ENCODE assay signal across 1 cellular context in the genomic region with DNA sequence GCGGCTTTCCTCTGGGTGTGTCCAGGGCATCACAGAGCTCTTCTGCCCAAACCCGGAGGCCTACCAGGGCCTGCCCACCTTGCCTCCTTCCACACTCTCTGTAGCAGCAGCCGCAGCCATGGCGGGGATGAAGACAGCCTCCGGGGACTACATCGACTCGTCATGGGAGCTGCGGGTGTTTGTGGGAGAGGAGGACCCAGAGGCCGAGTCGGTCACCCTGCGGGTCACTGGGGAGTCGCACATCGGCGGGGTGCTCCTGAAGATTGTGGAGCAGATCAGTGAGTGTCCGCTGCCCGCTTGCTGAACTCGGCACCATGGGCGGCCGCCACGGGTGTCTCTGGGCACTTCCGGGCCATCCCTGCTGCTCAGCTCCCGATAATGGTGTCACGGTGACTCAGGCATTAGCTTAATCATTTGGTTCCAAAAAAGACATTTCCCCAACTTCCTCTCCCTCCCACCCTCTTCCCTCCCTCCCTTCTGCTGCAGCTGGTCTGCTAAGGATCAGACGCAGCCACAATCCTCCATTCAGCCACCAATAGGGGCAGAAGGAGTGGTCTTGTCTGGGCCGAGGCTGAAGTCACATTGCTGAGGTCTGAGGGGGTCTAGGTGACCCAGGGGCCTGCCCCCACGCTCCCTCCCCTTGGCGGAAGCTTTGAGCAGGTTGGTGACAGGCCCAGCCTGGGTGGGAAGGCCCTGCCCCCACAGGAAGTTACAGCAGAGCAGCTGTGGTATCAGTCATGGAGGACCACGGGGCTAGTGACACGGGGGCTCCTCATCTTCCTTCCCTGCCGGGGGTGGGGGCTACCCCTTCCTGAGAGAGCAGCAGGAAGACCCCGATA.
TF ChIP-seq lines count a peak whose summit lies in the region.

No MANE protein-coding gene starts in this region.

TF ChIP-seq in K562, 482 proteins besides CTCF, POLR2A, EP300 and RAD21 (continued from another document and continues in another):
- TF ChIP-seq, protein P1, sequence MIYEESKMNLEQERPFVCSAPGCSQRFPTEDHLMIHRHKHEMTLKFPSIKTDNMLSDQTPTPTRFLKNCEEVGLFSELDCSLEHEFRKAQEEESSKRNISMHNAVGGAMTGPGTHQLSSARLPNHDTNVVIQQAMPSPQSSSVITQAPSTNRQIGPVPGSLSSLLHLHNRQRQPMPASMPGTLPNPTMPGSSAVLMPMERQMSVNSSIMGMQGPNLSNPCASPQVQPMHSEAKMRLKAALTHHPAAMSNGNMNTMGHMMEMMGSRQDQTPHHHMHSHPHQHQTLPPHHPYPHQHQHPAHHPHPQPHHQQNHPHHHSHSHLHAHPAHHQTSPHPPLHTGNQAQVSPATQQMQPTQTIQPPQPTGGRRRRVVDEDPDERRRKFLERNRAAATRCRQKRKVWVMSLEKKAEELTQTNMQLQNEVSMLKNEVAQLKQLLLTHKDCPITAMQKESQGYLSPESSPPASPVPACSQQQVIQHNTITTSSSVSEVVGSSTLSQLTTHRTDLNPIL (CRISPR knock-in tag; IDR thresholded peaks at IDR 0.05), result 0 out of 2 replicates have a peak, but pooled peaks have one; percentile 42
- TF ChIP-seq, protein P2, sequence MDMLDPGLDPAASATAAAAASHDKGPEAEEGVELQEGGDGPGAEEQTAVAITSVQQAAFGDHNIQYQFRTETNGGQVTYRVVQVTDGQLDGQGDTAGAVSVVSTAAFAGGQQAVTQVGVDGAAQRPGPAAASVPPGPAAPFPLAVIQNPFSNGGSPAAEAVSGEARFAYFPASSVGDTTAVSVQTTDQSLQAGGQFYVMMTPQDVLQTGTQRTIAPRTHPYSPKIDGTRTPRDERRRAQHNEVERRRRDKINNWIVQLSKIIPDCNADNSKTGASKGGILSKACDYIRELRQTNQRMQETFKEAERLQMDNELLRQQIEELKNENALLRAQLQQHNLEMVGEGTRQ (CRISPR knock-in tag; IDR thresholded peaks at IDR 0.05), result 0 out of 2 replicates have a peak, but pooled peaks have one; percentile 10
- peak; percentile 78 for TF ChIP-seq POLR2G (IDR thresholded peaks at IDR 0.05; ENCODE audit: low read depth, low read length)
- 0 out of 4 replicates have a peak, but pooled peaks of 1 of the 2 experiments have one; percentile 4 for TF ChIP-seq TEAD1 (CRISPR knock-in tag; IDR thresholded peaks at IDR 0.05)
- TF ChIP-seq MAZ (CRISPR knock-in tag; conservative IDR thresholded peaks at IDR 0.05 in 1 of 2, IDR thresholded peaks at IDR 0.05 in 1 of 2), result peak; percentile 75 to 89
- TF ChIP-seq RNF2 (IDR thresholded peaks at IDR 0.05), result peak; percentile 89
- no peak for TF ChIP-seq ZNF778 (CRISPR knock-in tag; IDR thresholded peaks at IDR 0.05)
- TF ChIP-seq NR2F6 (CRISPR knock-in tag; IDR thresholded peaks at IDR 0.05), result no peak
- peak; percentile 79 for TF ChIP-seq SMARCA4 (IDR thresholded peaks at IDR 0.05)
- TF ChIP-seq, protein P3, sequence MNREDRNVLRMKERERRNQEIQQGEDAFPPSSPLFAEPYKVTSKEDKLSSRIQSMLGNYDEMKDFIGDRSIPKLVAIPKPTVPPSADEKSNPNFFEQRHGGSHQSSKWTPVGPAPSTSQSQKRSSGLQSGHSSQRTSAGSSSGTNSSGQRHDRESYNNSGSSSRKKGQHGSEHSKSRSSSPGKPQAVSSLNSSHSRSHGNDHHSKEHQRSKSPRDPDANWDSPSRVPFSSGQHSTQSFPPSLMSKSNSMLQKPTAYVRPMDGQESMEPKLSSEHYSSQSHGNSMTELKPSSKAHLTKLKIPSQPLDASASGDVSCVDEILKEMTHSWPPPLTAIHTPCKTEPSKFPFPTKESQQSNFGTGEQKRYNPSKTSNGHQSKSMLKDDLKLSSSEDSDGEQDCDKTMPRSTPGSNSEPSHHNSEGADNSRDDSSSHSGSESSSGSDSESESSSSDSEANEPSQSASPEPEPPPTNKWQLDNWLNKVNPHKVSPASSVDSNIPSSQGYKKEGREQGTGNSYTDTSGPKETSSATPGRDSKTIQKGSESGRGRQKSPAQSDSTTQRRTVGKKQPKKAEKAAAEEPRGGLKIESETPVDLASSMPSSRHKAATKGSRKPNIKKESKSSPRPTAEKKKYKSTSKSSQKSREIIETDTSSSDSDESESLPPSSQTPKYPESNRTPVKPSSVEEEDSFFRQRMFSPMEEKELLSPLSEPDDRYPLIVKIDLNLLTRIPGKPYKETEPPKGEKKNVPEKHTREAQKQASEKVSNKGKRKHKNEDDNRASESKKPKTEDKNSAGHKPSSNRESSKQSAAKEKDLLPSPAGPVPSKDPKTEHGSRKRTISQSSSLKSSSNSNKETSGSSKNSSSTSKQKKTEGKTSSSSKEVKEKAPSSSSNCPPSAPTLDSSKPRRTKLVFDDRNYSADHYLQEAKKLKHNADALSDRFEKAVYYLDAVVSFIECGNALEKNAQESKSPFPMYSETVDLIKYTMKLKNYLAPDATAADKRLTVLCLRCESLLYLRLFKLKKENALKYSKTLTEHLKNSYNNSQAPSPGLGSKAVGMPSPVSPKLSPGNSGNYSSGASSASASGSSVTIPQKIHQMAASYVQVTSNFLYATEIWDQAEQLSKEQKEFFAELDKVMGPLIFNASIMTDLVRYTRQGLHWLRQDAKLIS (CRISPR knock-in tag; IDR thresholded peaks at IDR 0.05), result peak; percentile 25
- no peak for TF ChIP-seq TEAD2 (tag; IDR thresholded peaks at IDR 0.05)
- TF ChIP-seq SMAD4 (CRISPR knock-in tag; conservative IDR thresholded peaks at IDR 0.05), result peak; percentile 67
- TF ChIP-seq, protein P4, sequence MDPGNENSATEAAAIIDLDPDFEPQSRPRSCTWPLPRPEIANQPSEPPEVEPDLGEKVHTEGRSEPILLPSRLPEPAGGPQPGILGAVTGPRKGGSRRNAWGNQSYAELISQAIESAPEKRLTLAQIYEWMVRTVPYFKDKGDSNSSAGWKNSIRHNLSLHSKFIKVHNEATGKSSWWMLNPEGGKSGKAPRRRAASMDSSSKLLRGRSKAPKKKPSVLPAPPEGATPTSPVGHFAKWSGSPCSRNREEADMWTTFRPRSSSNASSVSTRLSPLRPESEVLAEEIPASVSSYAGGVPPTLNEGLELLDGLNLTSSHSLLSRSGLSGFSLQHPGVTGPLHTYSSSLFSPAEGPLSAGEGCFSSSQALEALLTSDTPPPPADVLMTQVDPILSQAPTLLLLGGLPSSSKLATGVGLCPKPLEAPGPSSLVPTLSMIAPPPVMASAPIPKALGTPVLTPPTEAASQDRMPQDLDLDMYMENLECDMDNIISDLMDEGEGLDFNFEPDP (CRISPR knock-in tag; IDR thresholded peaks at IDR 0.05), result peak; percentile 32; the same call in 1 of the 2 replicates
- TF ChIP-seq GABPB2 (CRISPR knock-in tag; conservative IDR thresholded peaks at IDR 0.05), result no peak
- 0 out of 2 replicates have a peak, but pooled peaks have one; percentile 37 for TF ChIP-seq SMARCC2 (IDR thresholded peaks at IDR 0.05; ENCODE audit: low read depth)
- TF ChIP-seq EGR1 (conservative IDR thresholded peaks at IDR 0.05), result peak; percentile 56
- peak; percentile 62; the same call in 1 of the 2 replicates for TF ChIP-seq MYNN (IDR thresholded peaks at IDR 0.05)
- no peak for TF ChIP-seq MYNN (CRISPR knock-in tag; IDR thresholded peaks at IDR 0.05)
- TF ChIP-seq FOXJ3 (CRISPR knock-in tag; IDR thresholded peaks at IDR 0.05), result no peak
- TF ChIP-seq HDAC1 (IDR thresholded peaks at IDR 0.05), result peak in 1 of 2 experiments; percentile 76; a peak in 1 of 4 replicates
- peak; percentile 78 for TF ChIP-seq SUPT5H (IDR thresholded peaks at IDR 0.05)
- no peak for TF ChIP-seq ARID2 (IDR thresholded peaks at IDR 0.05)
- TF ChIP-seq TBL1XR1 (IDR thresholded peaks at IDR 0.05; ENCODE audit: low read length in 2 of 2), result peak in 1 of 2 experiments; percentile 56
- 0 out of 2 replicates have a peak, but pooled peaks have one; percentile 52 for TF ChIP-seq FOXJ2 (tag; IDR thresholded peaks at IDR 0.05)
- 0 out of 2 replicates have a peak, but pooled peaks have one; percentile 10 for TF ChIP-seq MXI1 (IDR thresholded peaks at IDR 0.05; ENCODE audit: low read depth, low read length)
- 0 out of 2 replicates have a peak, but pooled peaks have one; percentile 49 for TF ChIP-seq BACH1 (tag; IDR thresholded peaks at IDR 0.05)
- no peak for TF ChIP-seq ZNF717 (CRISPR knock-in tag; IDR thresholded peaks at IDR 0.05)
- TF ChIP-seq HMG20B (CRISPR knock-in tag; IDR thresholded peaks at IDR 0.05), result no peak
- TF ChIP-seq, protein P5, sequence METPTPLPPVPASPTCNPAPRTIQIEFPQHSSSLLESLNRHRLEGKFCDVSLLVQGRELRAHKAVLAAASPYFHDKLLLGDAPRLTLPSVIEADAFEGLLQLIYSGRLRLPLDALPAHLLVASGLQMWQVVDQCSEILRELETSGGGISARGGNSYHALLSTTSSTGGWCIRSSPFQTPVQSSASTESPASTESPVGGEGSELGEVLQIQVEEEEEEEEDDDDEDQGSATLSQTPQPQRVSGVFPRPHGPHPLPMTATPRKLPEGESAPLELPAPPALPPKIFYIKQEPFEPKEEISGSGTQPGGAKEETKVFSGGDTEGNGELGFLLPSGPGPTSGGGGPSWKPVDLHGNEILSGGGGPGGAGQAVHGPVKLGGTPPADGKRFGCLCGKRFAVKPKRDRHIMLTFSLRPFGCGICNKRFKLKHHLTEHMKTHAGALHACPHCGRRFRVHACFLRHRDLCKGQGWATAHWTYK (CRISPR knock-in tag; IDR thresholded peaks at IDR 0.05), result peak; percentile 50; the same call in 1 of the 2 replicates
- peak; percentile 42 for TF ChIP-seq TAL1 (IDR thresholded peaks at IDR 0.05)
- TF ChIP-seq, protein P6, sequence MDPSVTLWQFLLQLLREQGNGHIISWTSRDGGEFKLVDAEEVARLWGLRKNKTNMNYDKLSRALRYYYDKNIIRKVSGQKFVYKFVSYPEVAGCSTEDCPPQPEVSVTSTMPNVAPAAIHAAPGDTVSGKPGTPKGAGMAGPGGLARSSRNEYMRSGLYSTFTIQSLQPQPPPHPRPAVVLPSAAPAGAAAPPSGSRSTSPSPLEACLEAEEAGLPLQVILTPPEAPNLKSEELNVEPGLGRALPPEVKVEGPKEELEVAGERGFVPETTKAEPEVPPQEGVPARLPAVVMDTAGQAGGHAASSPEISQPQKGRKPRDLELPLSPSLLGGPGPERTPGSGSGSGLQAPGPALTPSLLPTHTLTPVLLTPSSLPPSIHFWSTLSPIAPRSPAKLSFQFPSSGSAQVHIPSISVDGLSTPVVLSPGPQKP (CRISPR knock-in tag; IDR thresholded peaks at IDR 0.05), result no peak
- peak; percentile 44; the same call in 1 of the 2 replicates for TF ChIP-seq NFIC (IDR thresholded peaks at IDR 0.05)
- peak; percentile 95 for TF ChIP-seq GTF2E2 (tag; IDR thresholded peaks at IDR 0.05)
- no peak for TF ChIP-seq RFX1 (IDR thresholded peaks at IDR 0.05)
- no peak for TF ChIP-seq HNRNPK (IDR thresholded peaks at IDR 0.05; ENCODE audit: low read depth, low read length, poor library complexity, severe bottlenecking)
- TF ChIP-seq MAFK (IDR thresholded peaks at IDR 0.05; ENCODE audit: low read length), result peak; percentile 84
- TF ChIP-seq, protein P7, sequence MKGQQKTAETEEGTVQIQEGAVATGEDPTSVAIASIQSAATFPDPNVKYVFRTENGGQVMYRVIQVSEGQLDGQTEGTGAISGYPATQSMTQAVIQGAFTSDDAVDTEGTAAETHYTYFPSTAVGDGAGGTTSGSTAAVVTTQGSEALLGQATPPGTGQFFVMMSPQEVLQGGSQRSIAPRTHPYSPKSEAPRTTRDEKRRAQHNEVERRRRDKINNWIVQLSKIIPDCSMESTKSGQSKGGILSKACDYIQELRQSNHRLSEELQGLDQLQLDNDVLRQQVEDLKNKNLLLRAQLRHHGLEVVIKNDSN (CRISPR knock-in tag; IDR thresholded peaks at IDR 0.05), result peak; percentile 5; the same call in 1 of the 2 replicates
- TF ChIP-seq, protein P8, sequence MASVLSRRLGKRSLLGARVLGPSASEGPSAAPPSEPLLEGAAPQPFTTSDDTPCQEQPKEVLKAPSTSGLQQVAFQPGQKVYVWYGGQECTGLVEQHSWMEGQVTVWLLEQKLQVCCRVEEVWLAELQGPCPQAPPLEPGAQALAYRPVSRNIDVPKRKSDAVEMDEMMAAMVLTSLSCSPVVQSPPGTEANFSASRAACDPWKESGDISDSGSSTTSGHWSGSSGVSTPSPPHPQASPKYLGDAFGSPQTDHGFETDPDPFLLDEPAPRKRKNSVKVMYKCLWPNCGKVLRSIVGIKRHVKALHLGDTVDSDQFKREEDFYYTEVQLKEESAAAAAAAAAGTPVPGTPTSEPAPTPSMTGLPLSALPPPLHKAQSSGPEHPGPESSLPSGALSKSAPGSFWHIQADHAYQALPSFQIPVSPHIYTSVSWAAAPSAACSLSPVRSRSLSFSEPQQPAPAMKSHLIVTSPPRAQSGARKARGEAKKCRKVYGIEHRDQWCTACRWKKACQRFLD (CRISPR knock-in tag; IDR thresholded peaks at IDR 0.05), result peak; percentile 88
- TF ChIP-seq ZNF124 (CRISPR knock-in tag; IDR thresholded peaks at IDR 0.05), result no peak
- TF ChIP-seq DNMT1 (IDR thresholded peaks at IDR 0.05), result 0 out of 2 replicates have a peak, but pooled peaks have one; percentile 7
- TF ChIP-seq, protein P9, sequence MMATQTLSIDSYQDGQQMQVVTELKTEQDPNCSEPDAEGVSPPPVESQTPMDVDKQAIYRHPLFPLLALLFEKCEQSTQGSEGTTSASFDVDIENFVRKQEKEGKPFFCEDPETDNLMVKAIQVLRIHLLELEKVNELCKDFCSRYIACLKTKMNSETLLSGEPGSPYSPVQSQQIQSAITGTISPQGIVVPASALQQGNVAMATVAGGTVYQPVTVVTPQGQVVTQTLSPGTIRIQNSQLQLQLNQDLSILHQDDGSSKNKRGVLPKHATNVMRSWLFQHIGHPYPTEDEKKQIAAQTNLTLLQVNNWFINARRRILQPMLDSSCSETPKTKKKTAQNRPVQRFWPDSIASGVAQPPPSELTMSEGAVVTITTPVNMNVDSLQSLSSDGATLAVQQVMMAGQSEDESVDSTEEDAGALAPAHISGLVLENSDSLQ (IDR thresholded peaks at IDR 0.05), result peak; percentile 81
- TF ChIP-seq HNRNPL (IDR thresholded peaks at IDR 0.05; ENCODE audit: low read depth, low read length), result peak; percentile 50
- TF ChIP-seq, protein P10, sequence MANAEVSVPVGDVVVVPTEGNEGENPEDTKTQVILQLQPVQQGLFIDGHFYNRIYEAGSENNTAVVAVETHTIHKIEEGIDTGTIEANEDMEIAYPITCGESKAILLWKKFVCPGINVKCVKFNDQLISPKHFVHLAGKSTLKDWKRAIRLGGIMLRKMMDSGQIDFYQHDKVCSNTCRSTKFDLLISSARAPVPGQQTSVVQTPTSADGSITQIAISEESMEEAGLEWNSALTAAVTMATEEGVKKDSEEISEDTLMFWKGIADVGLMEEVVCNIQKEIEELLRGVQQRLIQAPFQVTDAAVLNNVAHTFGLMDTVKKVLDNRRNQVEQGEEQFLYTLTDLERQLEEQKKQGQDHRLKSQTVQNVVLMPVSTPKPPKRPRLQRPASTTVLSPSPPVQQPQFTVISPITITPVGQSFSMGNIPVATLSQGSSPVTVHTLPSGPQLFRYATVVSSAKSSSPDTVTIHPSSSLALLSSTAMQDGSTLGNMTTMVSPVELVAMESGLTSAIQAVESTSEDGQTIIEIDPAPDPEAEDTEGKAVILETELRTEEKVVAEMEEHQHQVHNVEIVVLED (CRISPR knock-in tag; IDR thresholded peaks at IDR 0.05), result no peak
- peak; percentile 95 for TF ChIP-seq C11orf30 (IDR thresholded peaks at IDR 0.05; ENCODE audit: low read depth)
- no peak for TF ChIP-seq HIVEP1 (CRISPR knock-in tag; IDR thresholded peaks at IDR 0.05)
- TF ChIP-seq KLF16 (IDR thresholded peaks at IDR 0.05), result no peak
- TF ChIP-seq ZC3H4 (CRISPR knock-in tag; IDR thresholded peaks at IDR 0.05; ENCODE audit: borderline replicate concordance), result no peak
- no peak for TF ChIP-seq GTF2A2 (tag; IDR thresholded peaks at IDR 0.05)
